ENCODE assay signal across 1 cellular context in the genomic region with DNA sequence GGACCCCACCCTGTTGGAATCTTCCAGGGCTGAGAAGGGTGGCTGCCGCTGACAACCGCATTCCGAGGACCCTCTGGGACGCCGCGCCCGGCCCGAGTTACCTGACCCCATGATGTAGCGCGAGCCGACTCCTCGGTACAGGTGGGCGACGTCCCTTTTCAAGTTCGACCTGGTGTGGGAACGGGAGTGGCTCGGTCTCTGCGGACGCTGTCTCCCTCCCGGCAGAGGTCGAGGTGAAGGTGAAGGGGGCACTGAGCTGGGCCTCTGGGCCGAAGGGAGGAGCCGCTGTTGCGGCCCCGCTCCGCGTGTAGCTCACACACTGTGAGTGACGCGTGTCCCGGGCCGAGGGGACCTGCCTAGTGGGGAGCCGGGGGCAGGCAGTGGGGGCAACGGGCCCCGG.
A peak's percentile ranks its signal among the peaks of the same experiment; 100 is the strongest.
TF ChIP-seq lines count a peak whose summit lies in the region.

No MANE protein-coding gene starts in this region.

TF ChIP-seq in HepG2, 621 proteins besides CTCF, POLR2A, EP300 and RAD21:
- TF ChIP-seq RBFOX2 (IDR thresholded peaks at IDR 0.05; ENCODE audit: low read depth, low read length), result peak; percentile 69
- TF ChIP-seq TCF12 (IDR thresholded peaks at IDR 0.05), result no peak
- TF ChIP-seq TCF12 (CRISPR knock-in tag; IDR thresholded peaks at IDR 0.05), result no peak
